Comparison of ENCODE assay signal across 31 cellular contexts in the genomic region with DNA sequence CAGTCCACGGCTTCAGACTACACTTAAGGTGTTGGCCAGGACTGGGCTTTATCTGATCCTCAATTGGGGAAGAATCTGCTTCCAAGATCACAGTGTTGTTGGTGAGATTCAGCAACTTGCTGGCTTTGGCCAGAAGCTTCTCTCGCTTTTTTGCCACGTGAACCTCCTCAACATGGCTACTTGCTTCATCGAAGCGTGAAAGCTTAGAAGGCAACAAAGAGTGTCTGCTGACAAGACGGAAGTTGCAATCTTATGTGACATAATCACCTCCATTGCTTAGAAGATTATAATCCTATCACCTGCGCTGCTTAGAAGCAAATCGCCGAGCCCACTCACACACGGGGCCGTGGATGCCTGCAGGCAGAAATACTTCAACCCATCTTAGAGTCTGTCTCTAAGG.
"Had no signal": no experiment of that assay in that cellular context is flagged by ENCODE, and none has a peak within 500 bp of the region (broad histone marks: within the 10 kb centered on the region; RNA-seq: fewer than 3 reads in every experiment).

No MANE protein-coding gene starts in this region.

- ATAC-seq: activated CD4-positive, CD25-positive, alpha-beta regulatory T cell treated with anti-CD3 and anti-CD28 coated beads, Interleukin-2, amount 50 U/mL, for 24 hours; activated naive CD8-positive, alpha-beta T cell treated with anti-CD3 and anti-CD28 coated beads, Interleukin-2, amount 50 U/mL, for 24 hours; activated T-cell treated with anti-CD3 and anti-CD28 coated beads, Interleukin-2, amount 50 U/mL, for 4 hours; activated T-helper 17 cell treated with anti-CD3 and anti-CD28 coated beads, Interleukin-2, amount 50 U/mL, for 72 hours; esophagus mucosa; heart left ventricle; left lung; mucosa of descending colon; sciatic nerve had no signal

- H3K27me3 ChIP-seq: breast epithelium, heart left ventricle, left lung, neutrophil, ovary had no signal

- H3K4me3 Mint-ChIP-seq: activated naive CD4-positive, alpha-beta T cell treated with anti-CD3 and anti-CD28 coated beads, Interleukin-2, amount 50 U/mL, for 24 hours; activated naive CD8-positive, alpha-beta T cell treated with anti-CD3 and anti-CD28 coated beads, Interleukin-2, amount 50 U/mL, for 24 hours; activated T-cell treated with anti-CD3 and anti-CD28 coated beads, Interleukin-2, amount 50 U/mL, for 4 hours; activated T-helper 17 cell treated with anti-CD3 and anti-CD28 coated beads, Interleukin-2, amount 50 U/mL, for 72 hours; endodermal cell; nephron; stimulated activated naive CD8-positive, alpha-beta T cell treated with anti-CD3 and anti-CD28 coated beads, Interleukin-15, Interleukin-2, amounts not matched to agents 100 ng/mL and 50 ng/mL, for 24 hours had no signal

- DNase-seq: activated CD4-positive, alpha-beta T cell treated with anti-CD3 and anti-CD28 coated beads for 48 hours; activated CD4-positive, alpha-beta T cell treated with anti-CD3 and anti-CD28 coated beads, Interleukin-2, amount 50 U/mL, for 48 hours; activated naive CD8-positive, alpha-beta T cell treated with anti-CD3 and anti-CD28 coated beads, Interleukin-2, amount 50 U/mL, for 24 hours; activated T-cell treated with anti-CD3 and anti-CD28 coated beads, Interleukin-2, amount 50 U/mL, for 4 hours; central memory CD4-positive, alpha-beta T cell; endodermal cell; foreskin fibroblast; heart left ventricle; kidney glomerular epithelial cell; left lung; mucosa of descending colon; ovary; retina; stimulated activated CD4-positive, alpha-beta T cell treated with anti-CD3 and anti-CD28 coated beads, Interleukin-12 subunit alpha, Interleukin-12 subunit beta, amount 100 ng/mL, for 4 hours; stimulated activated CD4-positive, alpha-beta T cell treated with anti-CD3 and anti-CD28 coated beads, Interleukin-4, amount 100 ng/mL, for 1 hour; trophoblast cell had no signal

- H3K27ac Mint-ChIP-seq: activated naive CD4-positive, alpha-beta T cell treated with anti-CD3 and anti-CD28 coated beads, Interleukin-2, amount 50 U/mL, for 24 hours; activated naive CD8-positive, alpha-beta T cell treated with anti-CD3 and anti-CD28 coated beads, Interleukin-2, amount 50 U/mL, for 24 hours; activated T-helper 17 cell treated with anti-CD3 and anti-CD28 coated beads, Interleukin-2, amount 50 U/mL, for 72 hours; endodermal cell; nephron; stimulated activated naive CD8-positive, alpha-beta T cell treated with anti-CD3 and anti-CD28 coated beads, Interleukin-15, Interleukin-2, amounts not matched to agents 100 ng/mL and 50 ng/mL, for 24 hours had no signal

- H3K27me3 Mint-ChIP-seq: activated naive CD4-positive, alpha-beta T cell treated with anti-CD3 and anti-CD28 coated beads, Interleukin-2, amount 50 U/mL, for 24 hours; activated naive CD8-positive, alpha-beta T cell treated with anti-CD3 and anti-CD28 coated beads, Interleukin-2, amount 50 U/mL, for 24 hours; activated T-helper 17 cell treated with anti-CD3 and anti-CD28 coated beads, Interleukin-2, amount 50 U/mL, for 72 hours; stimulated activated naive CD8-positive, alpha-beta T cell treated with anti-CD3 and anti-CD28 coated beads, Interleukin-15, Interleukin-2, amounts not matched to agents 100 ng/mL and 50 ng/mL, for 24 hours had no signal

- FAIRE-seq: urothelium cell line had no signal

- H3K9me3 Mint-ChIP-seq: activated naive CD4-positive, alpha-beta T cell treated with anti-CD3 and anti-CD28 coated beads, Interleukin-2, amount 50 U/mL, for 24 hours; activated naive CD8-positive, alpha-beta T cell treated with anti-CD3 and anti-CD28 coated beads, Interleukin-2, amount 50 U/mL, for 24 hours; activated T-cell treated with anti-CD3 and anti-CD28 coated beads, Interleukin-2, amount 50 U/mL, for 4 hours; activated T-helper 17 cell treated with anti-CD3 and anti-CD28 coated beads, Interleukin-2, amount 50 U/mL, for 72 hours; endodermal cell; stimulated activated naive CD8-positive, alpha-beta T cell treated with anti-CD3 and anti-CD28 coated beads, Interleukin-15, Interleukin-2, amounts not matched to agents 100 ng/mL and 50 ng/mL, for 24 hours had no signal

- H3K9me3 ChIP-seq: breast epithelium, heart left ventricle, left lung, mucosa of descending colon, neutrophil, ovary, prostate gland, thoracic aorta had no signal

- H3K36me3 Mint-ChIP-seq: activated naive CD4-positive, alpha-beta T cell treated with anti-CD3 and anti-CD28 coated beads, Interleukin-2, amount 50 U/mL, for 24 hours had no signal

- H3K36me3 ChIP-seq: breast epithelium, heart left ventricle, left lung, neutrophil, ovary, prostate gland, thoracic aorta had no signal

- H3K4me3 ChIP-seq: breast epithelium, heart left ventricle, left lung, lung, mucosa of descending colon, ovary, prostate gland, skin epidermis, thoracic aorta had no signal

- H3K4me1 Mint-ChIP-seq: nephron had no signal

- H3K27ac ChIP-seq: breast epithelium, heart left ventricle, left lung, neutrophil, ovary, prostate gland, skin epidermis, thoracic aorta, VCaP had no signal

- H3K4me1 ChIP-seq: breast epithelium, heart left ventricle, left lung, prostate gland had no signal
